Comparison of ENCODE assay signal across 24 cellular contexts in the genomic region with DNA sequence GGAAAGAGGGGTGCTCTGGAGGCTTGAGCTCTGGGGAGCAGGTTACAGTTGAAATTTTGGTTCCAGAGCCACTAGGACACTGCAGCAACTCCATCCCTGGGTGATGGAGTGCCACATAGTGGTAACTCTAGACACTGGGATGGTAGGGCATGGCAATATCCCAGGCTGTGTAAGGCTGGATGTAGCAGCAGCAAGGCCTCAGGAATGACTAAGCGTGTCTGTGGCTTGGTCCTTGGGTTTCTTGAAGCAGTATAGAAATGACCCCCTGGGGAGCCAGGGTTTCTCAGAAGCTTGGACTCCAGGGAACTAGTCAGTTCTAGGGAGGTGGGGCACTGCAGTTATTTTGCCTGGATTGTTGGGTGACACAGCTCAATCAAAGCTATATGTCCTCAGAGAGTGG. TPM values are rescaled to one million over a fixed set of nuclear protein-coding genes. Genes with fewer than 3 reads are reported as not detected.
"Had no signal": no experiment of that assay in that cellular context is flagged by ENCODE, and none has a peak within 500 bp of the region (broad histone marks: within the 10 kb centered on the region; RNA-seq: fewer than 3 reads in every experiment).

No MANE protein-coding gene starts in this region.

- H3K36me3 ChIP-seq: gastrocnemius medialis, heart left ventricle, neural progenitor cell, right lobe of liver had no signal

- H3K27ac ChIP-seq: gastrocnemius medialis, heart left ventricle, neural progenitor cell, right lobe of liver had no signal

- H3K4me1 ChIP-seq: gastrocnemius medialis, neural progenitor cell, right lobe of liver had no signal

- H3K27me3 ChIP-seq: gastrocnemius medialis, heart left ventricle, neural progenitor cell, right lobe of liver had no signal

- ATAC-seq: activated T-cell treated with anti-CD3 and anti-CD28 coated beads, Interleukin-2, amount 50 U/mL, for 72 hours; gastrocnemius medialis; heart left ventricle; mucosa of descending colon had no signal

- H3K4me3 ChIP-seq: gastrocnemius medialis, heart left ventricle, mucosa of descending colon, neural progenitor cell, right lobe of liver had no signal

- H3K9me3 ChIP-seq: gastrocnemius medialis, mucosa of descending colon, right lobe of liver had no signal

- DNase-seq: activated CD4-positive, alpha-beta T cell treated with anti-CD3 and anti-CD28 coated beads, Interleukin-2, amount 50 U/mL, for 4 hours; activated effector memory CD4-positive, alpha-beta T cell treated with anti-CD3 and anti-CD28 coated beads, Interleukin-2, amount 50 U/mL, for 16 hours; activated naive CD4-positive, alpha-beta T cell treated with anti-CD3 and anti-CD28 coated beads, Interleukin-2, amount 50 U/mL, for 16 hours; activated T-cell treated with anti-CD3 and anti-CD28 coated beads, Interleukin-2, amount 50 U/mL, for 72 hours; cortex of kidney; effector CD4-positive, alpha-beta T cell; gastrocnemius medialis; heart left ventricle; mesenchymal stem cell; mucosa of descending colon; naive B cell; right lobe of liver; small intestine; stimulated activated CD4-positive, alpha-beta T cell treated with anti-CD3 and anti-CD28 coated beads, Interleukin-15, amount 100 ng/mL, for 24 hours; stimulated activated CD4-positive, alpha-beta T cell treated with anti-CD3 and anti-CD28 coated beads, Interleukin-2, amount 100 ng/mL, for 48 hours had no signal

RNA-seq across cellular contexts. Expression of a gene that starts 8.1 kb away (rescaled TPM):
- total RNA-seq: activated CD8-positive, alpha-beta memory T cell treated with anti-CD3 and anti-CD28 coated beads for 36 hours; activated T-cell treated with anti-CD3 and anti-CD28 coated beads, Interleukin-2, amount 50 U/mL, for 72 hours; kidney epithelial cell; osteocyte; pulmonary artery endothelial cell had no signal

RNA-seq across cellular contexts. Expression of a gene that starts 38.5 kb away (rescaled TPM):
- total RNA-seq: activated CD8-positive, alpha-beta memory T cell treated with anti-CD3 and anti-CD28 coated beads for 36 hours; activated T-cell treated with anti-CD3 and anti-CD28 coated beads, Interleukin-2, amount 50 U/mL, for 72 hours; gastrocnemius medialis; heart left ventricle; kidney epithelial cell; lower leg skin; mucosa of descending colon; osteocyte; pulmonary artery endothelial cell; right lobe of liver; urinary bladder had no signal
- polyA plus RNA-seq: aorta, esophagus had no signal

RNA-seq across cellular contexts. Expression of a gene that starts 45.6 kb away (rescaled TPM):
- total RNA-seq: activated CD8-positive, alpha-beta memory T cell treated with anti-CD3 and anti-CD28 coated beads for 36 hours; activated T-cell treated with anti-CD3 and anti-CD28 coated beads, Interleukin-2, amount 50 U/mL, for 72 hours; kidney epithelial cell; pulmonary artery endothelial cell had no signal
